In the genomic region with DNA sequence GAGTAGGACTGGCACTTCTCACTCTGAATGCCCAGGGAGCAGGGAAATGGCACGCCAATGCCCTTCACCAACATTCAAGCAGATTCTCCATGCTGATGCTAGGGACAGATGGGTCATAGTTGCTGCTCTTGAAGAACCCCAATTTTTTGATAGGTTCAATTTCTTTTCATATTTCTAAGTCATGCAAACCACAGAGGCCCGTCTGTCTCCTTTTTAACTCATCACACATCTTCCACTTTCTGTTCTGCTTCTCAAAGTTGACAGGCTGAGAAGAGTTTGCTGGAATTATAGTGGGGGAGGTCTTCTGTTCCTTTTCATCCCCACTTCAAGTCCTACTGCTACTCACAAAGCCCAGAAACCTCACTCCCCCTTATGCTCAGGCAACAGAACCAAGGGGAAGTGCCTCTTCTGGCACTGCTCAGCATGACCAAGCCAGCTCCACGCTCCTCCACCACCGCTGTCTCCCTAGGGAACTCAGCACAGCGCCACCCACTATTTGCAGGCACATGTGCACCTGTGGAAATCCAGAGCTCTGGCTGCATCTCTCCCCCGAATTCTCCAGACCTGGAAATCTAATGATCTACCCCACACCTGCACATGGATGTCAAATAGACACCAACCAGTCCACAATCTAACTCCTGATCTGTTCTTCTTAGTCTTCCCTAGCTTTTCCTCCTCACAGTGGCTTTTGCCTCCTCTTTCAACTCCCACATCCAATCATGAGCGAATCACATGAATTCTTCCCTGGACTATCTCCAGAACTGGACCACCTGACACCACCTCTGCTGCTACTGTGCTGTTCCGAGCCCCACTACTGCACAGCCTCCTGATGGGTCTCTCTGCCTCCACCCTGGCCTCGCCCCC, we compare ENCODE assay signal across 1 cellular context.
TF ChIP-seq lines count a peak whose summit lies in the region.

No MANE protein-coding gene starts in this region.

TF ChIP-seq in K562, 482 proteins besides CTCF, POLR2A, EP300 and RAD21:
- TF ChIP-seq, protein P1, sequence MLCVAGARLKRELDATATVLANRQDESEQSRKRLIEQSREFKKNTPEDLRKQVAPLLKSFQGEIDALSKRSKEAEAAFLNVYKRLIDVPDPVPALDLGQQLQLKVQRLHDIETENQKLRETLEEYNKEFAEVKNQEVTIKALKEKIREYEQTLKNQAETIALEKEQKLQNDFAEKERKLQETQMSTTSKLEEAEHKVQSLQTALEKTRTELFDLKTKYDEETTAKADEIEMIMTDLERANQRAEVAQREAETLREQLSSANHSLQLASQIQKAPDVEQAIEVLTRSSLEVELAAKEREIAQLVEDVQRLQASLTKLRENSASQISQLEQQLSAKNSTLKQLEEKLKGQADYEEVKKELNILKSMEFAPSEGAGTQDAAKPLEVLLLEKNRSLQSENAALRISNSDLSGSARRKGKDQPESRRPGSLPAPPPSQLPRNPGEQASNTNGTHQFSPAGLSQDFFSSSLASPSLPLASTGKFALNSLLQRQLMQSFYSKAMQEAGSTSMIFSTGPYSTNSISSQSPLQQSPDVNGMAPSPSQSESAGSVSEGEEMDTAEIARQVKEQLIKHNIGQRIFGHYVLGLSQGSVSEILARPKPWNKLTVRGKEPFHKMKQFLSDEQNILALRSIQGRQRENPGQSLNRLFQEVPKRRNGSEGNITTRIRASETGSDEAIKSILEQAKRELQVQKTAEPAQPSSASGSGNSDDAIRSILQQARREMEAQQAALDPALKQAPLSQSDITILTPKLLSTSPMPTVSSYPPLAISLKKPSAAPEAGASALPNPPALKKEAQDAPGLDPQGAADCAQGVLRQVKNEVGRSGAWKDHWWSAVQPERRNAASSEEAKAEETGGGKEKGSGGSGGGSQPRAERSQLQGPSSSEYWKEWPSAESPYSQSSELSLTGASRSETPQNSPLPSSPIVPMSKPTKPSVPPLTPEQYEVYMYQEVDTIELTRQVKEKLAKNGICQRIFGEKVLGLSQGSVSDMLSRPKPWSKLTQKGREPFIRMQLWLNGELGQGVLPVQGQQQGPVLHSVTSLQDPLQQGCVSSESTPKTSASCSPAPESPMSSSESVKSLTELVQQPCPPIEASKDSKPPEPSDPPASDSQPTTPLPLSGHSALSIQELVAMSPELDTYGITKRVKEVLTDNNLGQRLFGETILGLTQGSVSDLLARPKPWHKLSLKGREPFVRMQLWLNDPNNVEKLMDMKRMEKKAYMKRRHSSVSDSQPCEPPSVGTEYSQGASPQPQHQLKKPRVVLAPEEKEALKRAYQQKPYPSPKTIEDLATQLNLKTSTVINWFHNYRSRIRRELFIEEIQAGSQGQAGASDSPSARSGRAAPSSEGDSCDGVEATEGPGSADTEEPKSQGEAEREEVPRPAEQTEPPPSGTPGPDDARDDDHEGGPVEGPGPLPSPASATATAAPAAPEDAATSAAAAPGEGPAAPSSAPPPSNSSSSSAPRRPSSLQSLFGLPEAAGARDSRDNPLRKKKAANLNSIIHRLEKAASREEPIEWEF (CRISPR knock-in tag; IDR thresholded peaks at IDR 0.05), result no peak
- TF ChIP-seq XRCC3 (IDR thresholded peaks at IDR 0.05) (no peak), ZNF143 (CRISPR knock-in tag; IDR thresholded peaks at IDR 0.05) (no peak), TSC22D4 (tag; IDR thresholded peaks at IDR 0.05) (no peak), MCM2 (IDR thresholded peaks at IDR 0.05; ENCODE audit: low read depth) (no peak), GTF2E2 (tag; IDR thresholded peaks at IDR 0.05) (no peak), ZNF311 (CRISPR knock-in tag; IDR thresholded peaks at IDR 0.05) (no peak), ARID2 (IDR thresholded peaks at IDR 0.05) (no peak)
- TF ChIP-seq, protein P2, sequence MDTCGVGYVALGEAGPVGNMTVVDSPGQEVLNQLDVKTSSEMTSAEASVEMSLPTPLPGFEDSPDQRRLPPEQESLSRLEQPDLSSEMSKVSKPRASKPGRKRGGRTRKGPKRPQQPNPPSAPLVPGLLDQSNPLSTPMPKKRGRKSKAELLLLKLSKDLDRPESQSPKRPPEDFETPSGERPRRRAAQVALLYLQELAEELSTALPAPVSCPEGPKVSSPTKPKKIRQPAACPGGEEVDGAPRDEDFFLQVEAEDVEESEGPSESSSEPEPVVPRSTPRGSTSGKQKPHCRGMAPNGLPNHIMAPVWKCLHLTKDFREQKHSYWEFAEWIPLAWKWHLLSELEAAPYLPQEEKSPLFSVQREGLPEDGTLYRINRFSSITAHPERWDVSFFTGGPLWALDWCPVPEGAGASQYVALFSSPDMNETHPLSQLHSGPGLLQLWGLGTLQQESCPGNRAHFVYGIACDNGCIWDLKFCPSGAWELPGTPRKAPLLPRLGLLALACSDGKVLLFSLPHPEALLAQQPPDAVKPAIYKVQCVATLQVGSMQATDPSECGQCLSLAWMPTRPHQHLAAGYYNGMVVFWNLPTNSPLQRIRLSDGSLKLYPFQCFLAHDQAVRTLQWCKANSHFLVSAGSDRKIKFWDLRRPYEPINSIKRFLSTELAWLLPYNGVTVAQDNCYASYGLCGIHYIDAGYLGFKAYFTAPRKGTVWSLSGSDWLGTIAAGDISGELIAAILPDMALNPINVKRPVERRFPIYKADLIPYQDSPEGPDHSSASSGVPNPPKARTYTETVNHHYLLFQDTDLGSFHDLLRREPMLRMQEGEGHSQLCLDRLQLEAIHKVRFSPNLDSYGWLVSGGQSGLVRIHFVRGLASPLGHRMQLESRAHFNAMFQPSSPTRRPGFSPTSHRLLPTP (IDR thresholded peaks at IDR 0.05; ENCODE audit: borderline replicate concordance, extremely low read depth, insufficient read length), result no peak
- TF ChIP-seq, protein P3, sequence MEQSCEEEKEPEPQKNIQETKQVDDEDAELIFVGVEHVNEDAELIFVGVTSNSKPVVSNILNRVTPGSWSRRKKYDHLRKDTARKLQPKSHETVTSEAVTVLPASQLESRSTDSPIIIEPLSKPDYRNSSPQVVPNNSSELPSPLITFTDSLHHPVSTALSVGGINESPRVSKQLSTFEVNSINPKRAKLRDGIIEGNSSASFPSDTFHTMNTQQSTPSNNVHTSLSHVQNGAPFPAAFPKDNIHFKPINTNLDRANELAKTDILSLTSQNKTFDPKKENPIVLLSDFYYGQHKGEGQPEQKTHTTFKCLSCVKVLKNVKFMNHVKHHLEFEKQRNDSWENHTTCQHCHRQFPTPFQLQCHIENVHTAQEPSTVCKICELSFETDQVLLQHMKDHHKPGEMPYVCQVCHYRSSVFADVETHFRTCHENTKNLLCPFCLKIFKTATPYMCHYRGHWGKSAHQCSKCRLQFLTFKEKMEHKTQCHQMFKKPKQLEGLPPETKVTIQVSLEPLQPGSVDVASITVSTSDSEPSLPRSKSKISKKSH (CRISPR knock-in tag; IDR thresholded peaks at IDR 0.05), result no peak
